Comparison of ENCODE assay signal across 8 cellular contexts in the genomic region with DNA sequence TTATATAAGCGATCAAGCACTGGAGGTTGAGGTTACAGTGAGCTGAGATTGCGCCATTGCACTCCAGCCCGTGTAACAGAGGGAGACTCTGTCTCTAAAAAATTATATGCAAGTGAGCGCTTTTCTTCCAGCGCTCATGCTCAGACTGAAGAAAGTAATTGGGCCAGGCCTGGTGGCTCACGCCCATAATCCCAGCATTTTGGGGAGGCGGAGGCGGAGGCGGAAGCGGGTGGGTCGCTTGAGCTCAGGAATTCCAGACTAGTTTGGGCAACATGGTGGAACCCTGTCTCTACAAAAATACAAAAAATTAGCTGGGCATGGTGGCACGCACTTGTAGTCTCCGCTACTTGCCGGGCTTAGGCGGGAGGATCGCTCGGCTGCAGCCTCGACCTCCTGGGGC.
DNase-seq lines count a peak whose midpoint lies in the region; ATAC-seq and TF ChIP-seq lines count a peak whose summit lies in the region.
"Not testable (repeated sequence)": the region's sequence is repeated elsewhere in the genome, so short reads cannot be mapped to it uniquely, and the experiment has no call there.

No MANE protein-coding gene starts in this region.

- not testable (repeated sequence) for H3K79me2 ChIP-seq in PC-9 (ENCODE audit: low read depth)

- not testable (repeated sequence) for H2AFZ ChIP-seq in PC-9

- WGBS in heart right ventricle, 2 donors, result 41 to 53% methylated on average over 18 of the region's 18 CpGs

- H3K27ac Mint-ChIP-seq in CD4-positive, alpha-beta memory T cell, result peak overlapping the region; percentile 35 to 100 (median 57)
- H3K27ac Mint-ChIP-seq in naive thymus-derived CD8-positive, alpha-beta T cell, result peak overlapping the region in 8 of 10 donors; percentile 8 to 100 (median 78)
- not testable (repeated sequence) for H3K27ac Mint-ChIP-seq in stimulated activated naive B cell treated with anti-CD40 and anti-IgM and Interleukin-4, amounts not matched to agents 10 μg/mL and 1 μg/mL and 100 μg/mL, for 72 hours

- not testable (repeated sequence) for H3K4me3 ChIP-seq in CD4-positive, alpha-beta memory T cell (ENCODE audit: low read length in 2 of 2)
- H3K4me3 ChIP-seq in HUES6 (ENCODE audit: low read depth, low read length) (peak overlapping the region; percentile 49), PC-9 (peak overlapping the region; percentile 52; the same call in 1 of the 2 replicates), colonic mucosa (peak overlapping the region; percentile 54), heart right ventricle (peak overlapping the region in 9 of 10 donors; percentile 63 to 91 (median 77))

- not testable (repeated sequence) for ATAC-seq in activated T-cell treated with anti-CD3 and anti-CD28 coated beads, Interleukin-2, amount 50 U/mL, for 4 hours; heart right ventricle; naive thymus-derived CD8-positive, alpha-beta T cell; stimulated activated naive B cell treated with anti-CD40 and anti-IgM and Interleukin-4, amounts not matched to agents 10 μg/mL and 1 μg/mL and 100 μg/mL, for 72 hours (replicated peaks)

- not testable (repeated sequence) for H3K9me2 ChIP-seq in PC-9 (ENCODE audit: insufficient read depth)

- peak overlapping the region; percentile 34 to 99 (median 93) for H3K4me3 Mint-ChIP-seq in CD4-positive, alpha-beta memory T cell
- H3K4me3 Mint-ChIP-seq in activated T-cell treated with anti-CD3 and anti-CD28 coated beads, Interleukin-2, amount 50 U/mL, for 4 hours, result peak overlapping the region; percentile 89
- peak overlapping the region; percentile 81 to 97 (median 92) for H3K4me3 Mint-ChIP-seq in naive thymus-derived CD8-positive, alpha-beta T cell
- H3K4me3 Mint-ChIP-seq in stimulated activated naive B cell treated with anti-CD40 and anti-IgM and Interleukin-4, amounts not matched to agents 10 μg/mL and 1 μg/mL and 100 μg/mL, for 72 hours, result peak overlapping the region; percentile 59 to 72

- peak overlapping the region; percentile 59 for H3K4me2 ChIP-seq in PC-9

- H3K9ac ChIP-seq in HUES6 (ENCODE audit: low read length); colonic mucosa (ENCODE audit: low read depth in 2 of 2, low read length in 2 of 2): not testable (repeated sequence)

- BruUV-seq in PC-9 (replicated peaks; lab: Mats Ljungman, UMichigan), result not testable (repeated sequence)

- not testable (repeated sequence) for TF ChIP-seq CTCF in PC-9 (conservative IDR thresholded peaks at IDR 0.05); colonic mucosa (IDR thresholded peaks at IDR 0.05); heart right ventricle (IDR thresholded peaks at IDR 0.05)

- CTCF ChIA-PET in CD4-positive, alpha-beta memory T cell (lab: Charles Lee; ENCODE audit: partially characterized antibody), result interaction anchor here (1.0 to 2.0 kb wide), 4 partner anchors 37 to 243 kb away, joined by 3 to 9 read pairs (median 5); a partner anchor contains a TSS
- CTCF ChIA-PET in PC-9 (lab: Charles Lee), result not testable (repeated sequence)

- H3K4me1 Mint-ChIP-seq in CD4-positive, alpha-beta memory T cell, result peaks cover 4 to 13% (median 5%) of the 10 kb centered on the region in 4 donors
- not testable (repeated sequence) for H3K4me1 Mint-ChIP-seq in activated T-cell treated with anti-CD3 and anti-CD28 coated beads, Interleukin-2, amount 50 U/mL, for 4 hours (ENCODE audit: low read depth); stimulated activated naive B cell treated with anti-CD40 and anti-IgM and Interleukin-4, amounts not matched to agents 10 μg/mL and 1 μg/mL and 100 μg/mL, for 72 hours
- H3K4me1 Mint-ChIP-seq in naive thymus-derived CD8-positive, alpha-beta T cell, result peaks cover 3 to 19% (median 18%) of the 10 kb centered on the region in 4 donors

- H3F3A ChIP-seq in PC-9 (ENCODE audit: insufficient read depth, low read depth), result not testable (repeated sequence)

- H3K36me3 Mint-ChIP-seq in CD4-positive, alpha-beta memory T cell, result peaks cover 3 to 12% of the 10 kb centered on the region in 2 donors
- H3K36me3 Mint-ChIP-seq in activated T-cell treated with anti-CD3 and anti-CD28 coated beads, Interleukin-2, amount 50 U/mL, for 4 hours (ENCODE audit: insufficient read depth); stimulated activated naive B cell treated with anti-CD40 and anti-IgM and Interleukin-4, amounts not matched to agents 10 μg/mL and 1 μg/mL and 100 μg/mL, for 72 hours: not testable (repeated sequence)
- peaks cover 0 to 11% (median 2%) of the 10 kb centered on the region in 3 donors for H3K36me3 Mint-ChIP-seq in naive thymus-derived CD8-positive, alpha-beta T cell

- not testable (repeated sequence) for DNase-seq in CD4-positive, alpha-beta memory T cell; activated T-cell treated with anti-CD3 and anti-CD28 coated beads, Interleukin-2, amount 50 U/mL, for 4 hours; naive thymus-derived CD8-positive, alpha-beta T cell; stimulated activated naive B cell treated with anti-CD40 and anti-IgM and Interleukin-4, amounts not matched to agents 10 μg/mL and 1 μg/mL and 100 μg/mL, for 72 hours
- peak; percentile 31 to 58 for DNase-seq in PC-9
- peak; percentile 34 for DNase-seq in colonic mucosa
- DNase-seq in heart right ventricle, result peak; percentile 17 to 31

- POLR2A ChIA-PET in CD4-positive, alpha-beta memory T cell (lab: Charles Lee; ENCODE audit: partially characterized antibody), result interaction anchor here (2.2 kb wide), 1 partner anchor 156 kb away, joined by 25 read pairs; a partner anchor contains a TSS
- POLR2A ChIA-PET in PC-9 (lab: Charles Lee; ENCODE audit: unreplicated experiment), result not testable (repeated sequence)
- POLR2A ChIA-PET in naive thymus-derived CD8-positive, alpha-beta T cell (lab: Charles Lee), result interaction anchor here (1.7 to 2.7 kb wide), 3 partner anchors 85 to 243 kb away, joined by 9 to 15 read pairs (median 13); a partner anchor contains a TSS

- intact Hi-C loops in CD4-positive, alpha-beta memory T cell (cut with micrococcal nuclease), result loop anchor here (10.0 kb wide), 2 partner anchors 241 to 621 kb away; a partner anchor contains a TSS
- intact Hi-C loops in PC-9 (cut with micrococcal nuclease; ENCODE audit: unreplicated experiment); colonic mucosa (cut with DNase I); heart right ventricle (cut with DNase I): not testable (repeated sequence)

- not testable (repeated sequence) for H3K9me3 Mint-ChIP-seq in CD4-positive, alpha-beta memory T cell; activated T-cell treated with anti-CD3 and anti-CD28 coated beads, Interleukin-2, amount 50 U/mL, for 4 hours; naive thymus-derived CD8-positive, alpha-beta T cell; stimulated activated naive B cell treated with anti-CD40 and anti-IgM and Interleukin-4, amounts not matched to agents 10 μg/mL and 1 μg/mL and 100 μg/mL, for 72 hours

- not testable (repeated sequence) for H3K36me3 ChIP-seq in CD4-positive, alpha-beta memory T cell (ENCODE audit: insufficient read depth, low read length); HUES6 (ENCODE audit: control insufficient read depth, insufficient read depth, low read length); PC-9 (ENCODE audit: low read depth); colonic mucosa; heart right ventricle

- H3K4me1 ChIP-seq in CD4-positive, alpha-beta memory T cell (ENCODE audit: insufficient read depth, low read length); HUES6 (ENCODE audit: control insufficient read depth, insufficient read depth, low read length); PC-9 (replicated peaks; ENCODE audit: insufficient read depth); colonic mucosa; heart right ventricle: not testable (repeated sequence)

- not testable (repeated sequence) for H3K27me3 Mint-ChIP-seq in CD4-positive, alpha-beta memory T cell; activated T-cell treated with anti-CD3 and anti-CD28 coated beads, Interleukin-2, amount 50 U/mL, for 4 hours (ENCODE audit: low read depth); naive thymus-derived CD8-positive, alpha-beta T cell; stimulated activated naive B cell treated with anti-CD40 and anti-IgM and Interleukin-4, amounts not matched to agents 10 μg/mL and 1 μg/mL and 100 μg/mL, for 72 hours

- H3K9me3 ChIP-seq in CD4-positive, alpha-beta memory T cell (ENCODE audit: control insufficient read depth in 1 of 2, low read length in 2 of 2); HUES6 (ENCODE audit: control insufficient read depth, insufficient read depth, low read depth, low read length); PC-9 (ENCODE audit: insufficient read depth, low read depth); colonic mucosa; heart right ventricle: not testable (repeated sequence)

- not testable (repeated sequence) for H3K27ac ChIP-seq in CD4-positive, alpha-beta memory T cell (ENCODE audit: low read depth, low read length); HUES6 (ENCODE audit: low read depth, low read length); PC-9
- peak overlapping the region; percentile 70 for H3K27ac ChIP-seq in colonic mucosa
- peak overlapping the region in 2 of 10 donors; percentile 23 to 95 for H3K27ac ChIP-seq in heart right ventricle

- H3K27me3 ChIP-seq in CD4-positive, alpha-beta memory T cell (ENCODE audit: insufficient read depth, low read length); HUES6 (ENCODE audit: control insufficient read depth, insufficient read depth, low read length); PC-9 (ENCODE audit: insufficient read depth, low read depth); colonic mucosa; heart right ventricle: not testable (repeated sequence)

- H4K20me1 ChIP-seq in PC-9 (ENCODE audit: insufficient read depth), result not testable (repeated sequence)
